20 cellular contexts compared by ENCODE assay signal in genomic region chr5:144156767-144157171, GRCh38. TPM values are rescaled to one million over a fixed set of nuclear protein-coding genes. Genes with fewer than 3 reads are reported as not detected.
A peak's percentile ranks its signal among the peaks of the same experiment; 100 is the strongest.
DNase-seq lines count a peak whose midpoint lies in the region; ATAC-seq, FAIRE-seq and TF ChIP-seq lines count a peak whose summit lies in the region.
"Had no signal": no experiment of that assay in that cellular context is flagged by ENCODE, and none has a peak within 500 bp of the region (broad histone marks: within the 10 kb centered on the region; RNA-seq: fewer than 3 reads in every experiment).

No MANE protein-coding gene starts in this region.

- H3K4me3 ChIP-seq in HepG2 (replicated peaks in 1 of 3; ENCODE audit: insufficient read depth in 1 of 3, low read depth in 2 of 3, low read length in 3 of 3) (no peak overlapping the region), right lobe of liver (no peak overlapping the region), K562 (no peak overlapping the region)
- H3K4me3 ChIP-seq: gastrocnemius medialis had no signal

- H2AFZ ChIP-seq in HepG2 (ENCODE audit: low read length) (no peak overlapping the region), K562 (ENCODE audit: low read depth, low read length) (no peak overlapping the region)

- WGBS in HepG2 (ENCODE audit: low lambda C conversion rate): 98% methylated on average over 2 of the region's 2 CpGs
- 86% methylated on average over 2 of the region's 2 CpGs for WGBS in right lobe of liver (ENCODE audit: insufficient coverage, low coverage, low lambda C conversion rate, missing lambda C conversion rate)
- 89% methylated on average over 2 of the region's 2 CpGs for whole genome bisulfite sequencing in K562 (ENCODE audit: insufficient coverage, low coverage, missing lambda C conversion rate)

- CTCF ChIA-PET in HepG2 (lab: Yijun Ruan, JAX; ENCODE audit: low intra/inter-chr PET ratio, low total read pairs): no interaction called here
- CTCF ChIA-PET in K562 (lab: Yijun Ruan, JAX; ENCODE audit: low intra/inter-chr PET ratio): no interaction called here

- TF ChIP-seq RAD21 in HepG2 (CRISPR knock-in tag; IDR thresholded peaks at IDR 0.05) (no peak), K562 (CRISPR knock-in tag; conservative IDR thresholded peaks at IDR 0.05 in 1 of 2, IDR thresholded peaks at IDR 0.05 in 1 of 2) (no peak)

- intact Hi-C loops in HepG2 (cut with micrococcal nuclease; ENCODE audit: unreplicated experiment) (no loop called here), right lobe of liver (cut with DNase I) (no loop called here), K562 (cut with micrococcal nuclease) (no loop called here)

- no peaks in the 10 kb centered on the region for H3K9me1 ChIP-seq in K562 (ENCODE audit: control insufficient read depth, insufficient read depth, low read length)

- no peak for TF ChIP-seq POLR2A in HepG2 (IDR thresholded peaks at IDR 0.05; ENCODE audit: insufficient read depth in 1 of 2, low read depth in 2 of 2, low read length in 2 of 2)
- TF ChIP-seq POLR2A in right lobe of liver (IDR thresholded peaks at IDR 0.05): no peak
- TF ChIP-seq POLR2A in K562 (conservative IDR thresholded peaks at IDR 0.05): no peak

- H3K9me3 ChIP-seq in HepG2 (ENCODE audit: low read length) (no peaks in the 10 kb centered on the region), right lobe of liver (no peaks in the 10 kb centered on the region), K562 (replicated peaks; ENCODE audit: control insufficient read depth, insufficient read depth, low read depth, low read length) (no peaks in the 10 kb centered on the region)
- H3K9me3 ChIP-seq: gastrocnemius medialis had no signal

- ATAC-seq in HepG2: peak; percentile 33; the same call in 1 of the 3 replicates
- no peak for ATAC-seq in right lobe of liver
- ATAC-seq in K562: peak; percentile 28; the same call in 1 of the 3 replicates
- no peak for ATAC-seq in GM21526 (IDR thresholded peaks at IDR 0.05; ENCODE audit: low FRiP score, unreplicated experiment)
- ATAC-seq in HG03342 (IDR thresholded peaks at IDR 0.05; ENCODE audit: unreplicated experiment): no peak
- ATAC-seq: activated naive CD4-positive, alpha-beta T cell treated with anti-CD3 and anti-CD28 coated beads, Interleukin-2, amount 50 U/mL, for 72 hours; gastrocnemius medialis; Panc1 had no signal

- H3K4me1 ChIP-seq in HepG2 (ENCODE audit: insufficient read depth, low read length) (no peaks in the 10 kb centered on the region), right lobe of liver (no peaks in the 10 kb centered on the region), K562 (replicated peaks in 1 of 2; ENCODE audit: control insufficient read depth in 2 of 2, insufficient read depth in 2 of 2, low read length in 2 of 2) (no peaks in the 10 kb centered on the region)
- H3K4me1 ChIP-seq: gastrocnemius medialis had no signal

- POLR2A ChIA-PET in HepG2 (lab: Yijun Ruan, JAX) (interaction anchor here (1.6 kb wide), 1 partner anchor 9 kb away, joined by 3 read pairs; no protein-coding TSS in a partner anchor), K562 (lab: Yijun Ruan, JAX) (no interaction called here)

- TF ChIP-seq EP300 in HepG2 (IDR thresholded peaks at IDR 0.05; ENCODE audit: low read depth in 2 of 2, low read length in 2 of 2) (no peak), HepG2 (CRISPR knock-in tag; IDR thresholded peaks at IDR 0.05; ENCODE audit: borderline replicate concordance) (no peak), K562 (IDR thresholded peaks at IDR 0.05; ENCODE audit: low read length) (no peak)

- H3K27ac ChIP-seq in HepG2 (ENCODE audit: extremely low read length, insufficient read depth, low read length): no peak overlapping the region
- H3K27ac ChIP-seq in right lobe of liver: no peak overlapping the region
- no peak overlapping the region for H3K27ac ChIP-seq in K562 (ENCODE audit: extremely low read depth, low read depth, low read length)
- H3K27ac ChIP-seq: gastrocnemius medialis had no signal

- TF ChIP-seq CTCF in HepG2 (CRISPR knock-in tag; IDR thresholded peaks at IDR 0.05) (no peak), right lobe of liver (IDR thresholded peaks at IDR 0.05) (no peak), K562 (IDR thresholded peaks at IDR 0.05 in 2 of 3, conservative IDR thresholded peaks at IDR 0.05 in 1 of 3; ENCODE audit: insufficient read depth in 2 of 3, low read depth in 1 of 3, low read length in 3 of 3) (no peak)

- H3K36me3 ChIP-seq in HepG2 (replicated peaks in 1 of 2; ENCODE audit: control insufficient read depth in 1 of 2, insufficient read depth in 2 of 2, low read length in 2 of 2) (peaks cover 0 to 18% of the 10 kb centered on the region in 2 experiments; a peak in 1 of 5 replicates), right lobe of liver (peaks cover 0 to 27% (median 5%) of the 10 kb centered on the region in 4 donors), K562 (ENCODE audit: control insufficient read depth, insufficient read depth, low read length) (peaks cover 22% of the 10 kb centered on the region; the same call in 2 of the 3 replicates)

- H3K79me2 ChIP-seq in HepG2 (ENCODE audit: insufficient read depth, low read length): no peaks in the 10 kb centered on the region
- H3K79me2 ChIP-seq in K562 (ENCODE audit: control insufficient read depth, insufficient read depth, low read length): no peaks in the 10 kb centered on the region

- H3K4me2 ChIP-seq in HepG2 (ENCODE audit: low read depth, low read length) (no peak overlapping the region), K562 (ENCODE audit: insufficient read depth, low read length) (no peak overlapping the region)

- in situ Hi-C loops in HepG2 (cut with HindIII; ENCODE audit: extremely low pct_ligation_motif_present, low pct_unique_long_range_greater_than_20kb): no loop called here
- in situ Hi-C loops in K562 (cut with MboI): no loop called here

- FAIRE-seq in HepG2 (lab: Jason Lieb, UNC): no peak
- peak; percentile 29 for FAIRE-seq in K562 (lab: Jason Lieb, UNC)
- FAIRE-seq: D721Med, H1 had no signal

- no peak for DNase-seq in HepG2 (ENCODE audit: low spot score)
- DNase-seq in right lobe of liver: no peak
- no peak for DNase-seq in K562 (ENCODE audit: extremely low read depth in 1 of 4, low spot score in 3 of 4)
- DNase-seq in kidney glomerular epithelial cell (lab: John Stamatoyannopoulos, UW): peak; percentile 3
- no peak for DNase-seq in NCI-H510A treated with DMSO at 0.1 percent for 48 hours (lab: John Stamatoyannopoulos, UW)
- no peak for DNase-seq in epidermal melanocyte (ENCODE audit: insufficient read length, low spot score)
- DNase-seq: activated CD4-positive, alpha-beta T cell treated with anti-CD3 and anti-CD28 coated beads, Interleukin-2, amount 50 U/mL, for 1 hour; caudate nucleus; gastrocnemius medialis; GF-D8; mesenchymal stem cell; NCI-H2029; NCI-H526 treated with DMSO at 0.1 percent for 48 hours; substantia nigra had no signal

- BruUV-seq in HepG2 (replicated peaks; lab: Mats Ljungman, UMichigan) (no TSS peak), K562 (replicated peaks; lab: Mats Ljungman, UMichigan) (no TSS peak)

- H3K9ac ChIP-seq in HepG2 (ENCODE audit: insufficient read depth, low read depth, low read length) (no peak overlapping the region), K562 (ENCODE audit: insufficient read depth in 1 of 2, low read depth in 2 of 2, low read length in 2 of 2) (no peak overlapping the region)

- H3K27me3 ChIP-seq in HepG2 (ENCODE audit: control insufficient read depth in 1 of 2, insufficient read depth in 2 of 2, low read length in 2 of 2): no peaks in the 10 kb centered on the region
- no peaks in the 10 kb centered on the region for H3K27me3 ChIP-seq in right lobe of liver
- no peaks in the 10 kb centered on the region for H3K27me3 ChIP-seq in K562 (ENCODE audit: control insufficient read depth in 2 of 2, insufficient read depth in 2 of 2, low read length in 2 of 2)
- H3K27me3 ChIP-seq: gastrocnemius medialis had no signal

- H4K20me1 ChIP-seq in HepG2 (ENCODE audit: insufficient read depth, low read length) (no peaks in the 10 kb centered on the region), K562 (replicated peaks; ENCODE audit: control insufficient read depth, insufficient read depth, low read length) (no peaks in the 10 kb centered on the region)

RNA-seq across cellular contexts. Expression of gene YIPF5, which starts 13.7 kb away (rescaled TPM):
- total RNA-seq in HepG2 (2016; rRNA removed; fragmentation: Illumina TruSeq; extraction: Trizol): 59.5 and 73.6 TPM in 2 replicates
- 9.3 TPM in 2 replicates for total RNA-seq in HepG2 (2016; cell fraction: cytosol; rRNA removed; fragmentation: Illumina TruSeq; extraction: Trizol; ENCODE audit: low read depth)
- 62.8 and 73.7 TPM in 2 replicates for total RNA-seq in HepG2 (2016; cell fraction: insoluble cytoplasmic fraction; rRNA removed; fragmentation: Illumina TruSeq; extraction: Trizol)
- total RNA-seq in HepG2 (2016; cell fraction: membrane; rRNA removed; fragmentation: Illumina TruSeq; extraction: Trizol): 21.6 and 27.8 TPM in 2 replicates
- total RNA-seq in HepG2 (2016; cell fraction: nucleus; rRNA removed; fragmentation: Illumina TruSeq; extraction: Trizol): 48.7 and 55.1 TPM in 2 replicates
- polyA plus RNA-seq in HepG2 (2011; rRNA removed): 47.9 and 61.4 TPM in 2 replicates
- 44.7 and 74.0 TPM in 2 replicates for polyA plus RNA-seq in HepG2 (2011; cell fraction: cytosol; rRNA removed)
- 17.3 and 17.6 TPM in 2 replicates for polyA plus RNA-seq in HepG2 (2011; cell fraction: nucleus; rRNA removed)
- 46.2 and 51.8 TPM in 2 replicates for polyA plus RNA-seq in HepG2 (2012)
- polyA plus RNA-seq in HepG2 (2016; cell fraction: cytosol; fragmentation: Illumina TruSeq; extraction: Trizol; ENCODE audit: low read depth): 7.7 and 8.4 TPM in 2 replicates
- 49.2 and 50.7 TPM in 2 replicates for polyA plus RNA-seq in HepG2 (2016; cell fraction: insoluble cytoplasmic fraction; fragmentation: Illumina TruSeq; extraction: Trizol; ENCODE audit: low read depth)
- 12.0 and 16.1 TPM in 2 replicates for polyA plus RNA-seq in HepG2 (2016; cell fraction: membrane; fragmentation: Illumina TruSeq; extraction: Trizol; ENCODE audit: low read depth)
- 57.1 and 60.6 TPM in 2 replicates for polyA plus RNA-seq in HepG2 (2016; cell fraction: nucleus; fragmentation: Illumina TruSeq; extraction: Trizol; ENCODE audit: insufficient read depth, low read depth)
- 46.8 and 62.6 TPM in 2 replicates for polyA minus RNA-seq in HepG2 (2011; rRNA and poly(A)+ RNA removed; ENCODE audit: low replicate concordance)
- polyA minus RNA-seq in HepG2 (2011; cell fraction: cytosol; rRNA and poly(A)+ RNA removed): 40.8 and 45.6 TPM in 2 replicates
- polyA minus RNA-seq in HepG2 (2011; cell fraction: nucleus; rRNA and poly(A)+ RNA removed): 42.1 and 44.6 TPM in 2 replicates
- 10 to 100 TPM; 21.6 to 28.1 (median 23.7) TPM for total RNA-seq in right lobe of liver
- total RNA-seq in K562 (2011; cell fraction: chromatin; rRNA removed; ENCODE audit: low replicate concordance): 33.4 and 42.5 TPM in 2 replicates
- total RNA-seq in K562 (2011; cell fraction: nucleolus; rRNA removed): 19.5 and 23.9 TPM in 2 replicates
- 33.1 and 36.5 TPM in 2 replicates for total RNA-seq in K562 (2011; cell fraction: nucleoplasm; rRNA removed)
- total RNA-seq in K562 (2014; rRNA removed): 13.7 and 15.3 TPM in 2 replicates
- 33.7 and 41.5 TPM in 2 replicates for total RNA-seq in K562 (2014; rRNA removed; fragmentation: Illumina TruSeq; extraction: Trizol)
- total RNA-seq in K562 (2015; rRNA removed; fragmentation: Illumina TruSeq; extraction: Trizol): 28.2 and 29.3 TPM in 2 replicates
- total RNA-seq in K562 (2021): 26.7 and 27.4 TPM in 2 replicates
- polyA plus RNA-seq in K562 (2011; rRNA removed): 52.7 and 52.9 TPM in 2 replicates
- 46.0 and 67.4 TPM in 2 replicates for polyA plus RNA-seq in K562 (2011; cell fraction: cytosol; rRNA removed)
- 8.1 and 11.7 TPM in 2 replicates for polyA plus RNA-seq in K562 (2011; cell fraction: nucleus; rRNA removed)
- 28.8 TPM in 2 replicates for polyA plus RNA-seq in K562 (2012)
- polyA plus RNA-seq in K562 (2014; fragmentation: Illumina TruSeq; extraction: Trizol): 34.4 and 44.8 TPM in 2 replicates
- 10 to 100 TPM; 34.4 to 44.0 TPM for polyA plus RNA-seq in K562 (2014; fragmentation: Nextera tagmentation; extraction: Ambion mirVana)
- 12.1 and 19.0 TPM in 2 replicates for polyA plus RNA-seq in K562 (2014; rRNA removed)
- 60.5 and 83.2 TPM in 2 replicates for polyA minus RNA-seq in K562 (2011; rRNA and poly(A)+ RNA removed)
- 22.1 and 25.0 TPM in 2 replicates for polyA minus RNA-seq in K562 (2011; cell fraction: cytosol; rRNA and poly(A)+ RNA removed)
- 12.9 and 24.4 TPM in 2 replicates for polyA minus RNA-seq in K562 (2011; cell fraction: nucleus; rRNA and poly(A)+ RNA removed)

RNA-seq across cellular contexts. Expression of gene KCTD16, which starts 13.9 kb away (rescaled TPM):
- total RNA-seq in HepG2 (2016; rRNA removed; fragmentation: Illumina TruSeq; extraction: Trizol): 0.02 and 0.06 TPM in 2 replicates
- total RNA-seq in HepG2 (2016; cell fraction: cytosol; rRNA removed; fragmentation: Illumina TruSeq; extraction: Trizol; ENCODE audit: low read depth): not detected in 2 replicates
- 0.02 and 0.06 TPM in 2 replicates for total RNA-seq in HepG2 (2016; cell fraction: insoluble cytoplasmic fraction; rRNA removed; fragmentation: Illumina TruSeq; extraction: Trizol)
- total RNA-seq in HepG2 (2016; cell fraction: membrane; rRNA removed; fragmentation: Illumina TruSeq; extraction: Trizol): 0.03 TPM in 1 of 2 replicates, not detected in the other
- total RNA-seq in HepG2 (2016; cell fraction: nucleus; rRNA removed; fragmentation: Illumina TruSeq; extraction: Trizol): 0.06 TPM in 1 of 2 replicates, not detected in the other
- polyA plus RNA-seq in HepG2 (2011; rRNA removed): 0.07 and 0.09 TPM in 2 replicates
- polyA plus RNA-seq in HepG2 (2011; cell fraction: cytosol; rRNA removed): 0.03 and 0.05 TPM in 2 replicates
- polyA plus RNA-seq in HepG2 (2011; cell fraction: nucleus; rRNA removed): 0.03 and 0.09 TPM in 2 replicates
- polyA plus RNA-seq in HepG2 (2012): 0.09 and 0.11 TPM in 2 replicates
- polyA plus RNA-seq in HepG2 (2016; cell fraction: cytosol; fragmentation: Illumina TruSeq; extraction: Trizol; ENCODE audit: low read depth): not detected in 2 replicates
- polyA plus RNA-seq in HepG2 (2016; cell fraction: insoluble cytoplasmic fraction; fragmentation: Illumina TruSeq; extraction: Trizol; ENCODE audit: low read depth): not detected in 2 replicates
- not detected in 2 replicates for polyA plus RNA-seq in HepG2 (2016; cell fraction: membrane; fragmentation: Illumina TruSeq; extraction: Trizol; ENCODE audit: low read depth)
- not detected in 2 replicates for polyA plus RNA-seq in HepG2 (2016; cell fraction: nucleus; fragmentation: Illumina TruSeq; extraction: Trizol; ENCODE audit: insufficient read depth, low read depth)
- polyA minus RNA-seq in HepG2 (2011; rRNA and poly(A)+ RNA removed; ENCODE audit: low replicate concordance): 0.16 and 0.64 TPM in 2 replicates
- under 0.01 and 0.26 TPM in 2 replicates for polyA minus RNA-seq in HepG2 (2011; cell fraction: cytosol; rRNA and poly(A)+ RNA removed)
- 0.90 and 0.99 TPM in 2 replicates for polyA minus RNA-seq in HepG2 (2011; cell fraction: nucleus; rRNA and poly(A)+ RNA removed)
- under 1 TPM in 3 of 6 experiments, not detected in 3; under 0.01 to 0.02 (median 0.02) TPM for total RNA-seq in right lobe of liver
- not detected in 2 replicates for total RNA-seq in K562 (2011; cell fraction: chromatin; rRNA removed; ENCODE audit: low replicate concordance)
- total RNA-seq in K562 (2011; cell fraction: nucleolus; rRNA removed): 0.26 TPM in 1 of 2 replicates, not detected in the other
- not detected in 2 replicates for total RNA-seq in K562 (2011; cell fraction: nucleoplasm; rRNA removed)
- total RNA-seq in K562 (2014; rRNA removed): 0.12 TPM in 1 of 2 replicates, not detected in the other
- 0.04 and 0.10 TPM in 2 replicates for total RNA-seq in K562 (2014; rRNA removed; fragmentation: Illumina TruSeq; extraction: Trizol)
- total RNA-seq in K562 (2015; rRNA removed; fragmentation: Illumina TruSeq; extraction: Trizol): not detected in 2 replicates
- total RNA-seq in K562 (2021): not detected in 2 replicates
- 0.03 TPM in 1 of 2 replicates, not detected in the other for polyA plus RNA-seq in K562 (2011; rRNA removed)
- polyA plus RNA-seq in K562 (2011; cell fraction: cytosol; rRNA removed): under 0.01 TPM in 1 of 2 replicates, not detected in the other
- 0.03 TPM in 1 of 2 replicates, not detected in the other for polyA plus RNA-seq in K562 (2011; cell fraction: nucleus; rRNA removed)
- polyA plus RNA-seq in K562 (2012): 0.03 and 0.06 TPM in 2 replicates
- polyA plus RNA-seq in K562 (2014; fragmentation: Illumina TruSeq; extraction: Trizol): not detected in 2 replicates
- not detected for polyA plus RNA-seq in K562 (2014; fragmentation: Nextera tagmentation; extraction: Ambion mirVana)
- polyA plus RNA-seq in K562 (2014; rRNA removed): not detected in 2 replicates
- polyA minus RNA-seq in K562 (2011; rRNA and poly(A)+ RNA removed): 0.14 and 0.18 TPM in 2 replicates
- not detected in 2 replicates for polyA minus RNA-seq in K562 (2011; cell fraction: cytosol; rRNA and poly(A)+ RNA removed)
- polyA minus RNA-seq in K562 (2011; cell fraction: nucleus; rRNA and poly(A)+ RNA removed): 0.11 TPM in 1 of 2 replicates, not detected in the other

Comparison
In these comparisons a context has a peak if more than half of its experiments do, and no peak if none do; other contexts are left out.
1. ATAC-seq: peak in HepG2 (single experiment) and K562 (single experiment); none in right lobe of liver (0 of 4), GM21526 (single experiment) and HG03342 (single experiment).